ENCODE assay signal across 8 cellular contexts in genomic region chr1:72281144-72281543, GRCh38. TPM values are rescaled to one million over a fixed set of nuclear protein-coding genes. Genes with fewer than 3 reads are reported as not detected.
DNase-seq lines count a peak whose midpoint lies in the region; ATAC-seq, FAIRE-seq and TF ChIP-seq lines count a peak whose summit lies in the region.

No MANE protein-coding gene starts in this region.

- DNase-seq in activated naive CD4-positive, alpha-beta T cell treated with anti-CD3 and anti-CD28 coated beads for 36 hours, result no peak
- no peak for DNase-seq in activated naive CD4-positive, alpha-beta T cell treated with Interleukin-2 at 50 U/mL for 16 hours
- DNase-seq in kidney (no peak), thoracic aorta (ENCODE audit: low spot score) (no peak), ureter (ENCODE audit: low spot score) (no peak)
- DNase-seq in stimulated activated CD4-positive, alpha-beta T cell treated with anti-CD3 and anti-CD28 coated beads, Interleukin-2, amount 100 ng/mL, for 48 hours, result no peak

- TF ChIP-seq CTCF in WI38 (IDR thresholded peaks at IDR 0.05; ENCODE audit: low read depth, low read length) (no peak), kidney (IDR thresholded peaks at IDR 0.05; ENCODE audit: borderline replicate concordance, extremely low read depth, insufficient read depth) (no peak), thoracic aorta (IDR thresholded peaks at IDR 0.05) (no peak)

- no peaks in the 10 kb centered on the region for H3K36me3 Mint-ChIP-seq in activated naive CD4-positive, alpha-beta T cell treated with anti-CD3 and anti-CD28 coated beads for 36 hours (ENCODE audit: low read depth)

- H3K27ac ChIP-seq in kidney (ENCODE audit: low read depth in 2 of 2, low read length in 2 of 2), result no peak overlapping the region
- peak overlapping the region; percentile 35 to 45 for H3K27ac ChIP-seq in thoracic aorta

- peak overlapping the region; percentile 1 for H3K4me3 Mint-ChIP-seq in activated naive CD4-positive, alpha-beta T cell treated with anti-CD3 and anti-CD28 coated beads for 36 hours

- H3K36me3 ChIP-seq in kidney (ENCODE audit: control insufficient read depth in 1 of 2, insufficient read depth in 2 of 2, low read length in 2 of 2) (no peaks in the 10 kb centered on the region), thoracic aorta (no peaks in the 10 kb centered on the region)

- H3K27me3 Mint-ChIP-seq in activated naive CD4-positive, alpha-beta T cell treated with anti-CD3 and anti-CD28 coated beads for 36 hours (ENCODE audit: low read depth), result peaks cover 33% of the 10 kb centered on the region

- H3K4me1 ChIP-seq in kidney (ENCODE audit: control insufficient read depth in 1 of 2, insufficient read depth in 1 of 2, low read depth in 1 of 2, low read length in 2 of 2), result peaks cover 0 to 4% of the 10 kb centered on the region in 2 donors
- peaks cover 0 to 24% of the 10 kb centered on the region in 2 donors for H3K4me1 ChIP-seq in thoracic aorta (ENCODE audit: control insufficient read depth in 1 of 2, low read depth in 2 of 2)

- no peak for ATAC-seq in thoracic aorta (ENCODE audit: insufficient number of reproducible peaks, low FRiP score, low read depth)
- no peak for ATAC-seq in GM21786 (IDR thresholded peaks at IDR 0.05; ENCODE audit: unreplicated experiment)

- CTCF ChIA-PET in activated naive CD4-positive, alpha-beta T cell treated with anti-CD3 and anti-CD28 coated beads for 36 hours (lab: Charles Lee), result no interaction called here

- peaks cover 17% of the 10 kb centered on the region for H3K4me1 Mint-ChIP-seq in activated naive CD4-positive, alpha-beta T cell treated with anti-CD3 and anti-CD28 coated beads for 36 hours (ENCODE audit: low read depth)

- H3K4me3 ChIP-seq in WI38 (ENCODE audit: low read depth, low read length) (peak overlapping the region; percentile 79), kidney (ENCODE audit: low read length in 2 of 2) (peak overlapping the region; percentile 51 to 70), thoracic aorta (peak overlapping the region; percentile 77)

- intact Hi-C loops in activated naive CD4-positive, alpha-beta T cell treated with anti-CD3 and anti-CD28 coated beads for 36 hours (cut with micrococcal nuclease), result loop anchor here (5.0 kb wide), 1 partner anchor 1869 kb away; the partner anchor contains the start of gene CTH
- intact Hi-C loops in kidney (cut with DNase I), result no loop called here

- H3K9ac ChIP-seq in kidney (ENCODE audit: low read length in 2 of 2), result no peak overlapping the region

- H3K27ac Mint-ChIP-seq in activated naive CD4-positive, alpha-beta T cell treated with anti-CD3 and anti-CD28 coated beads for 36 hours, result no peak overlapping the region

- H3K9me3 ChIP-seq in kidney (ENCODE audit: control insufficient read depth in 1 of 2, low read length in 2 of 2) (no peaks in the 10 kb centered on the region), thoracic aorta (no peaks in the 10 kb centered on the region)

- H3K27me3 ChIP-seq in thoracic aorta (replicated peaks; ENCODE audit: insufficient read depth), result no peaks in the 10 kb centered on the region

- H3K9me3 Mint-ChIP-seq in activated naive CD4-positive, alpha-beta T cell treated with anti-CD3 and anti-CD28 coated beads for 36 hours, result no peaks in the 10 kb centered on the region

- FAIRE-seq in kidney (lab: Jason Lieb, UNC), result no peak

RNA-seq across cellular contexts. Expression of gene NEGR1, which starts 1.2 kb away (rescaled TPM):
- not detected for total RNA-seq in activated naive CD4-positive, alpha-beta T cell treated with anti-CD3 and anti-CD28 coated beads for 36 hours
- 10.2 TPM for total RNA-seq in kidney
- 3.0 TPM for polyA plus RNA-seq in kidney (ENCODE audit: insufficient read depth, low read depth, low replicate concordance)
- total RNA-seq in thoracic aorta, result 10 to 100 TPM; 10.4 to 14.4 TPM
- total RNA-seq in ureter, result 10.0 TPM

Comparison
In these comparisons a context has a peak if more than half of its experiments do, and no peak if none do; other contexts are left out.
1. H3K27ac ChIP-seq: peak in thoracic aorta (2 of 2); none in kidney (0 of 2).
2. RNA of gene NEGR1, which starts 1.2 kb away (total RNA-seq): 10.4 to 14.4 TPM in thoracic aorta, 10.2 TPM in kidney (single experiment) and 10.0 TPM in ureter (single experiment); not detected in activated naive CD4-positive, alpha-beta T cell treated with anti-CD3 and anti-CD28 coated beads for 36 hours; every median in the first group is over 10 times any median in the second.
3. Peak in every context shown above with its lines, with median percentiles within 50 percentile points of each other: H3K4me3 ChIP-seq.